29 cellular contexts compared by ENCODE assay signal in the genomic region with DNA sequence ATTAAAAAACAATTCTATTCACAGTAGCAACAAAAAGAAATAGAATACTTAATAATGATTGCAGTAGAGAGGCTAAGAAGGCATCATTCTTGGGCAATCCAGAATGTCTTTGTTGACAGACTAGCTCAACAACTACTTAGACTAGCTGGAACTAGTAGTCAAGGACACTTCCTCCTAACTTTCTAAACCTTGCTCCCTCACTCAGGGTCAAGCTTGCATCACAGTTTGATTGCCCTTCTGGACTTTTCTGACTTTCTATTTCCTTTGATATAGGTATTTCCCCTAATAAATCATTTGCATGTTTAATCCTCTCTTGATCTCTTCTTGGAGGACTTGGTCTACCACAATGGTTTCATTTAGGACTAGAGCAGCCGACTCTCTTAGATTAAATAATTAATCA.
"Had no signal": no experiment of that assay in that cellular context is flagged by ENCODE, and none has a peak within 500 bp of the region (broad histone marks: within the 10 kb centered on the region; RNA-seq: fewer than 3 reads in every experiment).

No MANE protein-coding gene starts in this region.

- DNase-seq: activated CD4-positive, alpha-beta memory T cell treated with anti-CD3 and anti-CD28 coated beads for 36 hours; activated CD4-positive, alpha-beta T cell treated with anti-CD3 and anti-CD28 coated beads for 36 hours; activated CD4-positive, alpha-beta T cell treated with anti-CD3 and anti-CD28 coated beads, Interleukin-2, amount 10 ng/mL, durations not matched to agents 24 days and 14 days; activated CD4-positive, CD25-positive, alpha-beta regulatory T cell; activated CD4-positive, CD25-positive, alpha-beta regulatory T cell treated with anti-CD3 and anti-CD28 coated beads, Interleukin-2, amount 50 U/mL, for 72 hours; activated CD8-positive, alpha-beta memory T cell treated with anti-CD3 and anti-CD28 coated beads, Interleukin-2, amount 10 ng/mL, durations not matched to agents 7 days and 5 days; activated CD8-positive, alpha-beta memory T cell treated with anti-CD3 and anti-CD28 coated beads, Interleukin-2, amount 50 U/mL, for 4 hours; activated CD8-positive, alpha-beta T cell treated with anti-CD3 and anti-CD28 coated beads, Interleukin-2, amount 10 ng/mL, durations not matched to agents 7 days and 5 days; activated effector memory CD4-positive, alpha-beta T cell treated with anti-CD3 and anti-CD28 coated beads, Interleukin-2, amount 50 U/mL, for 16 hours; activated naive CD4-positive, alpha-beta T cell treated with anti-CD3 and anti-CD28 coated beads for 36 hours; activated naive CD8-positive, alpha-beta T cell treated with anti-CD3 and anti-CD28 coated beads for 36 hours; activated naive CD8-positive, alpha-beta T cell treated with anti-CD3 and anti-CD28 coated beads, Interleukin-2, amount 50 U/mL, for 24 hours; activated T-cell treated with anti-CD3 and anti-CD28 coated beads, Interleukin-2, amount 50 U/mL, for 1 hour; activated T-cell treated with anti-CD3 and anti-CD28 coated beads, Interleukin-2, amount 50 U/mL, for 48 hours; adrenal gland; amygdala; aorta; body of pancreas; caudate nucleus; cortex of kidney; dermis blood vessel endothelial cell; effector CD4-positive, alpha-beta T cell; effector memory CD8-positive, alpha-beta T cell; esophagus squamous epithelium; foreskin melanocyte; T-helper 1 cell; T-helper 17 cell had no signal

- H3K4me1 ChIP-seq: adrenal gland, body of pancreas, esophagus squamous epithelium, gastroesophageal sphincter had no signal

- H3K27me3 ChIP-seq: adrenal gland, body of pancreas, esophagus squamous epithelium, gastroesophageal sphincter had no signal

- H3K36me3 ChIP-seq: adrenal gland, esophagus squamous epithelium, gastroesophageal sphincter had no signal

- H3K9me3 ChIP-seq: adrenal gland, body of pancreas, esophagus squamous epithelium, gastroesophageal sphincter had no signal

- H3K4me3 ChIP-seq: adrenal gland, body of pancreas, esophagus squamous epithelium, gastroesophageal sphincter had no signal

- H3K27ac ChIP-seq: adrenal gland, body of pancreas, epithelial cell of prostate, esophagus squamous epithelium, gastroesophageal sphincter had no signal

- ATAC-seq: activated CD4-positive, alpha-beta T cell treated with anti-CD3 and anti-CD28 coated beads for 36 hours; activated CD8-positive, alpha-beta memory T cell treated with anti-CD3 and anti-CD28 coated beads, Interleukin-2, amount 10 ng/mL, durations not matched to agents 7 days and 5 days; activated CD8-positive, alpha-beta T cell treated with anti-CD3 and anti-CD28 coated beads, Interleukin-2, amount 10 ng/mL, durations not matched to agents 7 days and 5 days; activated naive CD8-positive, alpha-beta T cell treated with anti-CD3 and anti-CD28 coated beads, Interleukin-2, amount 50 U/mL, for 24 hours; body of pancreas; effector memory CD8-positive, alpha-beta T cell; gastroesophageal sphincter; T-helper 17 cell had no signal
